Comparison of ENCODE assay signal across 13 cellular contexts in the genomic region with DNA sequence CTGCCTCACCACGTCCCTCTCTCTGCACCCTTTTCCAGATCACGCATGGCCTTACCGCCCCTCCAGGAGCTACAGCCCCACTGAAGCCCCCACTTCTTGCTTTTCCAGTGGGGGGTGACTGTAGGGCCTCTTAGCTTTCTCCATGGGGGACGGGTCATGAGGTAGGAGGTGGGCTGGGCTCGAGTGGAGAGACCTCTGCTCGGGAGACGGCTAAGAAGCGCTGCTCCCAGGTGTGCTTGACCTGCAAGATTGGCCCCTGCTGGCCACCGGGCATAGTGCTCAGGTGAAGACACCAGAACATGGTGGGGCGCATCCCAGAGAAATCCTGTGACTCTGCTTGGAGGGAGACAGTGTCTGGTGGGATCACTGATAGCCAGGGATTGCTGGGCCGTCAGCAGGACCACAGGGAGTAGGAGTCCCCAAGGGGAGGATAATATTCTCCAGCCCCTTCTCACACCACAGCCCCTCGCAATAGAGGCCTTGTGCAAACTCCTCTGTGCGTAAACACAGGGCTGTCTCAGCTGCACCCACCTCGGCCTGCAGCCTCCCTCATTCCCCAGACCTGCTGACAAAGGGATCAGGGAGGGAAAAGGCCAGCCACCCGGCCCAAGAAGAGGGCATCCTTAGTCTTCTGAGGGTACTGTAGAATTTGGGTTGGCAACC. TPM values are rescaled to one million over a fixed set of nuclear protein-coding genes. Genes with fewer than 3 reads are reported as not detected.
A peak's percentile ranks its signal among the peaks of the same experiment; 100 is the strongest.
DNase-seq lines count a peak whose midpoint lies in the region; ATAC-seq and TF ChIP-seq lines count a peak whose summit lies in the region.
"Had no signal": no experiment of that assay in that cellular context is flagged by ENCODE, and none has a peak within 500 bp of the region (broad histone marks: within the 10 kb centered on the region; RNA-seq: fewer than 3 reads in every experiment).

No MANE protein-coding gene starts in this region.

- POLR2A ChIA-PET in PC-3 (lab: Charles Lee; ENCODE audit: unreplicated experiment) = no interaction called here

- H3K9me2 ChIP-seq in PC-3 (replicated peaks; ENCODE audit: low read length) = no peaks in the 10 kb centered on the region

- no peak overlapping the region for H3K27ac ChIP-seq in PC-3 (ENCODE audit: low read length)
- peak overlapping the region in 3 of 4 donors; percentile 57 to 100 (median 100) for H3K27ac ChIP-seq in gastroesophageal sphincter
- peak overlapping the region; percentile 99 for H3K27ac ChIP-seq in psoas muscle
- H3K27ac ChIP-seq: tibial artery had no signal

- H3K9me3 ChIP-seq in PC-3 (ENCODE audit: low read length) = no peaks in the 10 kb centered on the region
- no peaks in the 10 kb centered on the region for H3K9me3 ChIP-seq in gastroesophageal sphincter
- H3K9me3 ChIP-seq in psoas muscle = no peaks in the 10 kb centered on the region
- H3K9me3 ChIP-seq: tibial artery had no signal

- H3K4me3 ChIP-seq in PC-3 (ENCODE audit: low read length) (no peak overlapping the region), gastroesophageal sphincter (no peak overlapping the region), psoas muscle (no peak overlapping the region)
- H3K4me3 ChIP-seq: tibial artery had no signal

- H3K36me3 ChIP-seq in PC-3 (ENCODE audit: low read depth, low read length) (peaks cover 27% of the 10 kb centered on the region), gastroesophageal sphincter (peaks cover 0 to 52% of the 10 kb centered on the region in 2 donors), psoas muscle (ENCODE audit: insufficient read depth in 1 of 2, low read depth in 1 of 2) (peaks cover 0 to 43% of the 10 kb centered on the region in 2 donors)

- TF ChIP-seq CTCF in GM12873 (IDR thresholded peaks at IDR 0.05; ENCODE audit: insufficient read depth, low read depth, low read length, missing control alignments) (peak; percentile 22), PC-3 (conservative IDR thresholded peaks at IDR 0.05; ENCODE audit: low read depth, low read length) (peak; percentile 39), gastroesophageal sphincter (IDR thresholded peaks at IDR 0.05) (no peak), psoas muscle (IDR thresholded peaks at IDR 0.05) (no peak)

- TF ChIP-seq EP300 in gastroesophageal sphincter (IDR thresholded peaks at IDR 0.05) = no peak

- H3K4me2 ChIP-seq in PC-3 (ENCODE audit: low read length) = no peak overlapping the region

- intact Hi-C loops in PC-3 (cut with micrococcal nuclease) = loop anchor here (5.0 kb wide), 1 partner anchor 73 kb away; no protein-coding TSS in a partner anchor
- intact Hi-C loops in psoas muscle (cut with DNase I) = no loop called here

- H3K79me2 ChIP-seq in PC-3 (ENCODE audit: low read length) = peaks cover 25% of the 10 kb centered on the region

- peaks cover 29% of the 10 kb centered on the region for H4K20me1 ChIP-seq in PC-3 (ENCODE audit: low read length)

- CTCF ChIA-PET in PC-3 (lab: Charles Lee) = interaction anchor here (1.0 kb wide), 1 partner anchor 72 kb away, joined by 4 read pairs; no protein-coding TSS in a partner anchor

- ATAC-seq in PC-3 (no peak), gastroesophageal sphincter (peak; percentile 11), psoas muscle (peak in 1 of 4 donors; percentile 0), GM18511 (IDR thresholded peaks at IDR 0.05; ENCODE audit: unreplicated experiment) (no peak), GM21390 (IDR thresholded peaks at IDR 0.05; ENCODE audit: unreplicated experiment) (no peak), GM18502 (IDR thresholded peaks at IDR 0.05; ENCODE audit: poor library complexity, unreplicated experiment) (no peak), GM21786 (IDR thresholded peaks at IDR 0.05; ENCODE audit: unreplicated experiment) (no peak)

- H3K4me1 ChIP-seq in PC-3 (ENCODE audit: insufficient read depth, low read length) = peaks cover 23% of the 10 kb centered on the region
- H3K4me1 ChIP-seq in gastroesophageal sphincter = peaks cover 0 to 39% (median 20%) of the 10 kb centered on the region in 3 donors
- peaks cover 51% of the 10 kb centered on the region for H3K4me1 ChIP-seq in psoas muscle

- peaks cover 16% of the 10 kb centered on the region for H3F3A ChIP-seq in PC-3 (ENCODE audit: low read length, unreplicated experiment)

- WGBS in gastroesophageal sphincter (ENCODE audit: low coverage in 1 of 2), 2 donors = 40 to 80% methylated on average over 1 of the region's 15 CpGs
- WGBS in psoas muscle, 3 donors = 77 to 85% (median 79%) methylated on average over 15 of the region's 15 CpGs

- DNase-seq in PC-3 (no peak), psoas muscle (peak in 1 of 2 donors; percentile 66)
- DNase-seq: activated CD4-positive, alpha-beta T cell treated with anti-CD3 and anti-CD28 coated beads, Interleukin-2, amount 50 U/mL, for 1 hour; activated naive CD4-positive, alpha-beta T cell treated with anti-CD3 and anti-CD28 coated beads for 36 hours; NCI-H2171; T-cell had no signal

- H3K9ac ChIP-seq in PC-3 (ENCODE audit: low read length) = no peak overlapping the region

- H3K27me3 ChIP-seq in PC-3 (ENCODE audit: low read length) (no peaks in the 10 kb centered on the region), gastroesophageal sphincter (no peaks in the 10 kb centered on the region), psoas muscle (ENCODE audit: insufficient read depth in 3 of 3, low read length in 2 of 3) (no peaks in the 10 kb centered on the region)
- H3K27me3 ChIP-seq: tibial artery had no signal

- BruUV-seq in PC-3 (replicated peaks; lab: Mats Ljungman, UMichigan) = no TSS peak

- peak in 1 of 2 donors; percentile 2 for TF ChIP-seq POLR2A in gastroesophageal sphincter (IDR thresholded peaks at IDR 0.05)

- H2AFZ ChIP-seq in PC-3 (ENCODE audit: low read length) = no peak overlapping the region

RNA-seq across cellular contexts. Expression of a gene that starts 8.9 kb away (rescaled TPM):
- total RNA-seq in PC-3 (2014; rRNA removed) (64.9 and 75.0 TPM in 2 replicates), gastroesophageal sphincter (10 to 100 TPM; 13.7 to 23.2 (median 20.4) TPM), psoas muscle (10 to 100 TPM in 1 of 4 donors, 1 to 10 TPM in 3; 7.1 to 13.2 (median 9.4) TPM)
- 10 to 100 TPM in 2 of 3 donors, 1 to 10 TPM in 1; 8.3 to 12.8 (median 11.0) TPM for polyA plus RNA-seq in psoas muscle

RNA-seq across cellular contexts. Expression of a gene that starts 10.7 kb away (rescaled TPM):
- total RNA-seq in PC-3 (2014; rRNA removed) (21.8 and 22.9 TPM in 2 replicates), gastroesophageal sphincter (10 to 100 TPM in 3 of 4 donors, 1 to 10 TPM in 1; 9.8 to 41.6 (median 21.0) TPM), psoas muscle (10 to 100 TPM in 1 of 4 donors, 1 to 10 TPM in 3; 7.9 to 11.6 (median 8.2) TPM)
- 10 to 100 TPM in 1 of 3 donors, 1 to 10 TPM in 2; 6.9 to 13.7 (median 9.5) TPM for polyA plus RNA-seq in psoas muscle

RNA-seq across cellular contexts. Expression of a gene that starts 52.7 kb away (rescaled TPM):
- total RNA-seq in PC-3 (2014; rRNA removed) (273 and 362 TPM in 2 replicates), gastroesophageal sphincter (10 to 100 TPM; 31.1 to 66.3 (median 41.8) TPM), psoas muscle (1 to 10 TPM; 1.3 to 5.7 (median 3.9) TPM)
- 1 to 10 TPM; 1.5 to 2.1 (median 1.6) TPM for polyA plus RNA-seq in psoas muscle

Comparison
In these comparisons a context has a peak if more than half of its experiments do, and no peak if none do; other contexts are left out.
1. CTCF ChIP-seq: peak in GM12873 (single experiment) and PC-3 (single experiment); none in gastroesophageal sphincter (0 of 4) and psoas muscle (single experiment).
2. RNA of a gene that starts 52.7 kb away (total RNA-seq): 273 to 362 TPM in PC-3 and 31.1 to 66.3 TPM in gastroesophageal sphincter; 1.3 to 5.7 TPM in psoas muscle; every median in the first group is over 4 times any median in the second.